9 cellular contexts compared by ENCODE assay signal in the genomic region with DNA sequence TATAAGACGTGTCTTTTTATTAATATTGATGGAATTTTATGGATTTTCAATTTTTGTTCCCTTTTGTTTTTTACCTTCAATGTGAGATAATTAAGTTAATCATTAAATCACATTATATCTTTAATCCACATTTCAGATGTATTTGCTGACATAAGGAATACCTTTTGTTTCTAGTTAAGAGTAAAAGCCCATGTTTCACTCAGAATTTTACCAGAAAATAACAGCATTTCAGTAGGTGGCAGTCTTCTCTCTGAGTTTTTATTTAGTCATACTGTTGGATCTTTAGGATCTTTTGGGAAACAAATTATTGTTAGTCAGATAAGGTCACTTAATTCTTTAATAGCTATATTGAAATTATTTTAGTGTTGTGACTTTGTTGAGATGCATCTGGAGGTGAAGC.
DNase-seq lines count a peak whose midpoint lies in the region; ATAC-seq, FAIRE-seq and TF ChIP-seq lines count a peak whose summit lies in the region.
"Had no signal": no experiment of that assay in that cellular context is flagged by ENCODE, and none has a peak within 500 bp of the region (broad histone marks: within the 10 kb centered on the region; RNA-seq: fewer than 3 reads in every experiment).

No MANE protein-coding gene starts in this region.

- 93% methylated on average over 1 of the region's 1 CpG for WGBS in K562 (ENCODE audit: insufficient coverage, low coverage, missing lambda C conversion rate)
- 100% methylated on average over 1 of the region's 1 CpG for WGBS in mesenchymal stem cell

- no peak overlapping the region for H2BK120ac ChIP-seq in mesenchymal stem cell (ENCODE audit: low read depth, low read length)

- no peaks in the 10 kb centered on the region for H3K27me3 ChIP-seq in K562 (ENCODE audit: control insufficient read depth in 2 of 2, insufficient read depth in 2 of 2, low read length in 2 of 2)
- no peaks in the 10 kb centered on the region for H3K27me3 ChIP-seq in mesenchymal stem cell (ENCODE audit: control insufficient read depth in 1 of 2, insufficient read depth in 1 of 2, low read length in 2 of 2)

- H3K4me3 ChIP-seq in K562 (no peak overlapping the region), mesenchymal stem cell (ENCODE audit: insufficient read depth in 1 of 2, low read depth in 1 of 2, low read length in 2 of 2) (no peak overlapping the region)

- no peak for TF ChIP-seq CTCF in K562 (IDR thresholded peaks at IDR 0.05 in 2 of 3, conservative IDR thresholded peaks at IDR 0.05 in 1 of 3; ENCODE audit: insufficient read depth in 2 of 3, low read depth in 1 of 3, low read length in 3 of 3)

- FAIRE-seq in K562 (lab: Jason Lieb, UNC), result no peak

- CTCF ChIA-PET in K562 (lab: Yijun Ruan, JAX; ENCODE audit: low intra/inter-chr PET ratio), result no interaction called here

- H3K23ac ChIP-seq in mesenchymal stem cell (ENCODE audit: low read length in 2 of 2), result no peak overlapping the region

- H4K8ac ChIP-seq in mesenchymal stem cell (ENCODE audit: low read length), result no peak overlapping the region

- TF ChIP-seq POLR2A in K562 (conservative IDR thresholded peaks at IDR 0.05), result no peak

- no peaks in the 10 kb centered on the region for H3K9me3 ChIP-seq in K562 (replicated peaks; ENCODE audit: control insufficient read depth, insufficient read depth, low read depth, low read length)
- no peaks in the 10 kb centered on the region for H3K9me3 ChIP-seq in mesenchymal stem cell (ENCODE audit: control insufficient read depth, low read length)

- H2BK5ac ChIP-seq in mesenchymal stem cell (ENCODE audit: low read depth, low read length, poor library complexity, severe bottlenecking), result no peak overlapping the region

- DNase-seq in AML-193 (lab: John Stamatoyannopoulos, UW) (peak; percentile 11 to 40), M059J (ENCODE audit: low read depth) (peak; percentile 5), K562 (ENCODE audit: extremely low read depth in 1 of 4, low spot score in 3 of 4) (no peak), mesenchymal stem cell (peak; percentile 45), middle frontal gyrus (ENCODE audit: extremely low spot score, low spot score) (no peak)
- DNase-seq in activated CD4-positive, alpha-beta T cell treated with anti-CD3 and anti-CD28 coated beads, Interleukin-2, amount 50 U/mL, for 4 hours, result no peak
- DNase-seq in stimulated activated CD4-positive, alpha-beta T cell treated with anti-CD3 and anti-CD28 coated beads, Interleukin-4, amount 100 ng/mL, for 1 hour, result no peak
- DNase-seq: DMS53 had no signal

- no peak overlapping the region for H3K18ac ChIP-seq in mesenchymal stem cell (ENCODE audit: low read depth in 1 of 2, low read length in 2 of 2)

- H4K91ac ChIP-seq in mesenchymal stem cell (ENCODE audit: low read length), result no peak overlapping the region

- in situ Hi-C loops in K562 (cut with MboI), result no loop called here

- no peak for TF ChIP-seq EP300 in K562 (IDR thresholded peaks at IDR 0.05; ENCODE audit: low read length)

- no TSS peak for BruUV-seq in K562 (replicated peaks; lab: Mats Ljungman, UMichigan)

- H3K4me2 ChIP-seq in K562 (ENCODE audit: insufficient read depth, low read length) (no peak overlapping the region), mesenchymal stem cell (ENCODE audit: low read length, poor library complexity, severe bottlenecking) (no peak overlapping the region)

- intact Hi-C loops in K562 (cut with micrococcal nuclease), result no loop called here

- no peaks in the 10 kb centered on the region for H3K79me2 ChIP-seq in K562 (ENCODE audit: control insufficient read depth, insufficient read depth, low read length)

- H3K79me1 ChIP-seq in mesenchymal stem cell (replicated peaks; ENCODE audit: low read length, poor library complexity, severe bottlenecking), result peaks cover 3% of the 10 kb centered on the region

- H3K36me3 ChIP-seq in K562 (ENCODE audit: control insufficient read depth, insufficient read depth, low read length) (no peaks in the 10 kb centered on the region), mesenchymal stem cell (ENCODE audit: control insufficient read depth in 1 of 2, insufficient read depth in 2 of 2, low read depth in 1 of 2, low read length in 2 of 2) (peaks cover 0 to 6% of the 10 kb centered on the region in 2 experiments)

- H3K14ac ChIP-seq in mesenchymal stem cell (ENCODE audit: low read length in 2 of 2), result no peak overlapping the region

- H3K9ac ChIP-seq in K562 (ENCODE audit: insufficient read depth in 1 of 2, low read depth in 2 of 2, low read length in 2 of 2), result no peak overlapping the region
- peak overlapping the region; percentile 66 for H3K9ac ChIP-seq in mesenchymal stem cell (ENCODE audit: low read length)

- H2AFZ ChIP-seq in K562 (ENCODE audit: low read depth, low read length), result no peak overlapping the region
- H2AFZ ChIP-seq in mesenchymal stem cell (ENCODE audit: low read depth, low read length), result no peak overlapping the region

- no peaks in the 10 kb centered on the region for H4K20me1 ChIP-seq in K562 (replicated peaks; ENCODE audit: control insufficient read depth, insufficient read depth, low read length)

- TF ChIP-seq RAD21 in K562 (CRISPR knock-in tag; conservative IDR thresholded peaks at IDR 0.05 in 1 of 2, IDR thresholded peaks at IDR 0.05 in 1 of 2), result no peak; a peak in 1 of 4 replicates

- no peaks in the 10 kb centered on the region for H3K4me1 ChIP-seq in K562 (replicated peaks in 1 of 2; ENCODE audit: control insufficient read depth in 2 of 2, insufficient read depth in 2 of 2, low read length in 2 of 2)
- no peaks in the 10 kb centered on the region for H3K4me1 ChIP-seq in mesenchymal stem cell (ENCODE audit: control insufficient read depth, insufficient read depth, low read depth, low read length)

- no peak overlapping the region for H2BK12ac ChIP-seq in mesenchymal stem cell (ENCODE audit: low read length in 2 of 2)

- POLR2A ChIA-PET in K562 (lab: Yijun Ruan, JAX), result no interaction called here

- no peaks in the 10 kb centered on the region for H3K9me1 ChIP-seq in K562 (ENCODE audit: control insufficient read depth, insufficient read depth, low read length)

- H3K27ac ChIP-seq in K562 (ENCODE audit: extremely low read depth, low read depth, low read length), result no peak overlapping the region
- H3K27ac ChIP-seq in mesenchymal stem cell (ENCODE audit: low read length, poor library complexity, severe bottlenecking), result no peak overlapping the region

- H3K4ac ChIP-seq in mesenchymal stem cell (ENCODE audit: low read depth in 1 of 2, low read length in 2 of 2), result no peak overlapping the region

- H2AK5ac ChIP-seq in mesenchymal stem cell (ENCODE audit: low read length, severe bottlenecking), result no peak overlapping the region

- no peak for ATAC-seq in K562
- ATAC-seq in HG03280 (IDR thresholded peaks at IDR 0.05; ENCODE audit: unreplicated experiment), result no peak

- H2BK15ac ChIP-seq in mesenchymal stem cell (ENCODE audit: low read depth, poor library complexity, severe bottlenecking), result no peak overlapping the region

TF ChIP-seq in K562, 482 proteins besides CTCF, POLR2A, EP300 and RAD21:
- TF ChIP-seq ZNF316 (IDR thresholded peaks at IDR 0.05), result peak; percentile 51
- no peak for TF ChIP-seq ZNF668 (CRISPR knock-in tag; IDR thresholded peaks at IDR 0.05)

Comparison
In these comparisons a context has a peak if more than half of its experiments do, and no peak if none do; other contexts are left out.
1. DNase-seq: peak in AML-193 (2 of 2), M059J (single experiment) and mesenchymal stem cell (single experiment); none in K562 (0 of 4), activated CD4-positive, alpha-beta T cell treated with anti-CD3 and anti-CD28 coated beads, Interleukin-2, amount 50 U/mL, for 4 hours (0 of 2), middle frontal gyrus (single experiment) and stimulated activated CD4-positive, alpha-beta T cell treated with anti-CD3 and anti-CD28 coated beads, Interleukin-4, amount 100 ng/mL, for 1 hour (single experiment).